ENCODE assay signal across 1 cellular context in genomic region chr12:49344486-49345047, GRCh38.
TF ChIP-seq lines count a peak whose summit lies in the region.

No MANE protein-coding gene starts in this region.

TF ChIP-seq in HepG2, 621 proteins besides CTCF, POLR2A, EP300 and RAD21:
- TF ChIP-seq ZNF44 (CRISPR knock-in tag; IDR thresholded peaks at IDR 0.05) (no peak), ZNF891 (CRISPR knock-in tag; IDR thresholded peaks at IDR 0.05) (no peak), ZNF251 (CRISPR knock-in tag; IDR thresholded peaks at IDR 0.05) (no peak), ZNF75D (CRISPR knock-in tag; IDR thresholded peaks at IDR 0.05; ENCODE audit: borderline replicate concordance) (no peak)
